Comparison of ENCODE assay signal across 2 cellular contexts in the genomic region with DNA sequence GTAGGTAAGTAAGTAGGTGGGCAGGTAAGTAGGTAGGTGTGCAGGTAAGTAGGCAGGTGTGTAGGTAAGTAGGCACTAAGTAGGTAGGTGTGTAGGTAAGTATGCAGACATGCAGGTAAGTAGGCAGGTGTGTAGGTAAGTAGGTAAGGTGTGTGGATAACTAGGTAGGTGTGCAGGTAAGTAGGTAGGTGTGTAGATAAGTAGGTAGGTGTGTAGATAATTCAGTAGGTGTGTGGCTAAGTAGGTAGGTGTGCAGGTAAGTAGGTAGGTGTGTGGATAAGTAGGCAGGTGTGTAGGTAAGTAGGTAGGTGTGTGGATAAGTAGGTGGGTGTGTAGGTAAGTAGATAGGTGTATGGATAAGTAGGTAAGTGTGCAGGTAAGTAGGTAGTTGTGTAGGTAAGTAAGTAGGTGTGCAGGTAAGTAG.
TF ChIP-seq lines count a peak whose summit lies in the region.

No MANE protein-coding gene starts in this region.

TF ChIP-seq in HepG2, 621 proteins besides CTCF, POLR2A, EP300 and RAD21:
- no peak for TF ChIP-seq ZNF75D (CRISPR knock-in tag; IDR thresholded peaks at IDR 0.05; ENCODE audit: borderline replicate concordance)
- TF ChIP-seq ZNF451 (CRISPR knock-in tag; IDR thresholded peaks at IDR 0.05): no peak
- TF ChIP-seq ZFX (CRISPR knock-in tag; IDR thresholded peaks at IDR 0.05; ENCODE audit: low read depth): no peak
- 0 out of 2 replicates have a peak, but pooled peaks have one; percentile 25 for TF ChIP-seq FOXK2 (IDR thresholded peaks at IDR 0.05)
- TF ChIP-seq, protein P1, sequence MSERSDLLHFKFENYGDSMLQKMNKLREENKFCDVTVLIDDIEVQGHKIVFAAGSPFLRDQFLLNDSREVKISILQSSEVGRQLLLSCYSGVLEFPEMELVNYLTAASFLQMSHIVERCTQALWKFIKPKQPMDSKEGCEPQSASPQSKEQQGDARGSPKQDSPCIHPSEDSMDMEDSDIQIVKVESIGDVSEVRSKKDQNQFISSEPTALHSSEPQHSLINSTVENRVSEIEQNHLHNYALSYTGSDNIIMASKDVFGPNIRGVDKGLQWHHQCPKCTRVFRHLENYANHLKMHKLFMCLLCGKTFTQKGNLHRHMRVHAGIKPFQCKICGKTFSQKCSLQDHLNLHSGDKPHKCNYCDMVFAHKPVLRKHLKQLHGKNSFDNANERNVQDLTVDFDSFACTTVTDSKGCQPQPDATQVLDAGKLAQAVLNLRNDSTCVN (CRISPR knock-in tag; IDR thresholded peaks at IDR 0.05; ENCODE audit: borderline replicate concordance): no peak
- no peak for TF ChIP-seq HNRNPH1 (optimal IDR thresholded peaks at IDR 0.05; ENCODE audit: low read depth, low read length)
- TF ChIP-seq ZNF558 (CRISPR knock-in tag; IDR thresholded peaks at IDR 0.05; ENCODE audit: borderline replicate concordance): no peak
- peak; percentile 44 for TF ChIP-seq ZEB1 (IDR thresholded peaks at IDR 0.05; ENCODE audit: insufficient replicate concordance, low read depth)
- TF ChIP-seq TCF7 (IDR thresholded peaks at IDR 0.05; ENCODE audit: low read depth): no peak

TF ChIP-seq in GM12878, 131 proteins besides CTCF, POLR2A, EP300 and RAD21:
- TF ChIP-seq POLR2AphosphoS5 (IDR thresholded peaks at IDR 0.05; ENCODE audit: low read length) (no peak), YBX1 (IDR thresholded peaks at IDR 0.05) (no peak), RFX5 (IDR thresholded peaks at IDR 0.05; ENCODE audit: low read depth, low read length) (no peak), EGR1 (IDR thresholded peaks at IDR 0.05; ENCODE audit: borderline replicate concordance in 1 of 2, low read depth in 2 of 2, low read length in 2 of 2) (no peak), MEF2B (IDR thresholded peaks at IDR 0.05; ENCODE audit: partially characterized antibody, poor library complexity, severe bottlenecking) (no peak), SMAD1 (IDR thresholded peaks at IDR 0.05; ENCODE audit: low read depth, partially characterized antibody) (no peak), ZBED1 (IDR thresholded peaks at IDR 0.05; ENCODE audit: borderline replicate concordance) (no peak), MXI1 (IDR thresholded peaks at IDR 0.05; ENCODE audit: low read depth, low read length) (no peak), NR2C2 (IDR thresholded peaks at IDR 0.05; ENCODE audit: borderline replicate concordance, control insufficient read depth, insufficient read length, low read depth) (no peak), ZNF274 (IDR thresholded peaks at IDR 0.05; ENCODE audit: insufficient read depth, insufficient read length) (no peak), NFXL1 (IDR thresholded peaks at IDR 0.05; ENCODE audit: borderline replicate concordance) (no peak), SUPT20H (IDR thresholded peaks at IDR 0.05; ENCODE audit: borderline replicate concordance, control insufficient read depth, low read depth, low read length) (no peak), FOXK2 (IDR thresholded peaks at IDR 0.05) (no peak), FOS (IDR thresholded peaks at IDR 0.05; ENCODE audit: borderline replicate concordance, extremely low read depth, insufficient read length) (no peak)
- TF ChIP-seq, protein P2, sequence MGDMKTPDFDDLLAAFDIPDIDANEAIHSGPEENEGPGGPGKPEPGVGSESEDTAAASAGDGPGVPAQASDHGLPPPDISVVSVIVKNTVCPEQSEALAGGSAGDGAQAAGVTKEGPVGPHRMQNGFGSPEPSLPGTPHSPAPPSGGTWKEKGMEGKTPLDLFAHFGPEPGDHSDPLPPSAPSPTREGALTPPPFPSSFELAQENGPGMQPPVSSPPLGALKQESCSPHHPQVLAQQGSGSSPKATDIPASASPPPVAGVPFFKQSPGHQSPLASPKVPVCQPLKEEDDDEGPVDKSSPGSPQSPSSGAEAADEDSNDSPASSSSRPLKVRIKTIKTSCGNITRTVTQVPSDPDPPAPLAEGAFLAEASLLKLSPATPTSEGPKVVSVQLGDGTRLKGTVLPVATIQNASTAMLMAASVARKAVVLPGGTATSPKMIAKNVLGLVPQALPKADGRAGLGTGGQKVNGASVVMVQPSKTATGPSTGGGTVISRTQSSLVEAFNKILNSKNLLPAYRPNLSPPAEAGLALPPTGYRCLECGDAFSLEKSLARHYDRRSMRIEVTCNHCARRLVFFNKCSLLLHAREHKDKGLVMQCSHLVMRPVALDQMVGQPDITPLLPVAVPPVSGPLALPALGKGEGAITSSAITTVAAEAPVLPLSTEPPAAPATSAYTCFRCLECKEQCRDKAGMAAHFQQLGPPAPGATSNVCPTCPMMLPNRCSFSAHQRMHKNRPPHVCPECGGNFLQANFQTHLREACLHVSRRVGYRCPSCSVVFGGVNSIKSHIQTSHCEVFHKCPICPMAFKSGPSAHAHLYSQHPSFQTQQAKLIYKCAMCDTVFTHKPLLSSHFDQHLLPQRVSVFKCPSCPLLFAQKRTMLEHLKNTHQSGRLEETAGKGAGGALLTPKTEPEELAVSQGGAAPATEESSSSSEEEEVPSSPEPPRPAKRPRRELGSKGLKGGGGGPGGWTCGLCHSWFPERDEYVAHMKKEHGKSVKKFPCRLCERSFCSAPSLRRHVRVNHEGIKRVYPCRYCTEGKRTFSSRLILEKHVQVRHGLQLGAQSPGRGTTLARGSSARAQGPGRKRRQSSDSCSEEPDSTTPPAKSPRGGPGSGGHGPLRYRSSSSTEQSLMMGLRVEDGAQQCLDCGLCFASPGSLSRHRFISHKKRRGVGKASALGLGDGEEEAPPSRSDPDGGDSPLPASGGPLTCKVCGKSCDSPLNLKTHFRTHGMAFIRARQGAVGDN (IDR thresholded peaks at IDR 0.05): no peak
- TF ChIP-seq, protein P3, sequence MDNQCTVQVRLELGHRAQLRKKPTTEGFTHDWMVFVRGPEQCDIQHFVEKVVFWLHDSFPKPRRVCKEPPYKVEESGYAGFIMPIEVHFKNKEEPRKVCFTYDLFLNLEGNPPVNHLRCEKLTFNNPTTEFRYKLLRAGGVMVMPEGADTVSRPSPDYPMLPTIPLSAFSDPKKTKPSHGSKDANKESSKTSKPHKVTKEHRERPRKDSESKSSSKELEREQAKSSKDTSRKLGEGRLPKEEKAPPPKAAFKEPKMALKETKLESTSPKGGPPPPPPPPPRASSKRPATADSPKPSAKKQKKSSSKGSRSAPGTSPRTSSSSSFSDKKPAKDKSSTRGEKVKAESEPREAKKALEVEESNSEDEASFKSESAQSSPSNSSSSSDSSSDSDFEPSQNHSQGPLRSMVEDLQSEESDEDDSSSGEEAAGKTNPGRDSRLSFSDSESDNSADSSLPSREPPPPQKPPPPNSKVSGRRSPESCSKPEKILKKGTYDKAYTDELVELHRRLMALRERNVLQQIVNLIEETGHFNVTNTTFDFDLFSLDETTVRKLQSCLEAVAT (IDR thresholded peaks at IDR 0.05): no peak
- TF ChIP-seq, protein P4, sequence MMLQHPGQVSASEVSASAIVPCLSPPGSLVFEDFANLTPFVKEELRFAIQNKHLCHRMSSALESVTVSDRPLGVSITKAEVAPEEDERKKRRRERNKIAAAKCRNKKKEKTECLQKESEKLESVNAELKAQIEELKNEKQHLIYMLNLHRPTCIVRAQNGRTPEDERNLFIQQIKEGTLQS (IDR thresholded peaks at IDR 0.05; ENCODE audit: borderline replicate concordance, extremely low read depth, low read depth, low read length): no peak
TF ChIP-seq in GM12878: peak in this region for 0.
